ENCODE assay signal across 14 cellular contexts in the genomic region with DNA sequence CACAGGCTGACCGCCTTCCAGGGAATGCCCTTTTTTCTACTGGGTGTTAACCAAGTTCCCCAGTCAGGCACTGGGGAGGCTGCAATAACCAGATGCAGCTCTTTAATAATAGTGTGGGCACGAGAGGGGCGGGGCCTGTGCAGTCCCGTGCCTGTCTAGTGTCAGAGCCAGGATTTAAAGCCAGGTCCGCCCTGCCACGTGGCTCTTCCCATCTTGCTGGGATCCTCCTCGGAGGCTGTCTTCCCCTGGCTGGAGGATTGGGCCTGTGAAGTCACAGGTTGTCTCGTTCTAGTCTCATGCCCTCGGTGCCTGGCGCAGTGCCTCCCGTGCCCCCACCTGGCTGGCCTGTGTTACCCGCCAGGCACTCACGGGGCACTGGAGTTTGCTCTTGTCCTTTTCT. TPM values are rescaled to one million over a fixed set of nuclear protein-coding genes. Genes with fewer than 3 reads are reported as not detected.
A peak's percentile ranks its signal among the peaks of the same experiment; 100 is the strongest.
DNase-seq lines count a peak whose midpoint lies in the region; ATAC-seq and TF ChIP-seq lines count a peak whose summit lies in the region.
"Had no signal": no experiment of that assay in that cellular context is flagged by ENCODE, and none has a peak within 500 bp of the region (broad histone marks: within the 10 kb centered on the region; RNA-seq: fewer than 3 reads in every experiment).

No MANE protein-coding gene starts in this region.

- peaks cover 3% of the 10 kb centered on the region for H3K27me3 Mint-ChIP-seq in brain
- H3K27me3 Mint-ChIP-seq in T-helper 17 cell: no peaks in the 10 kb centered on the region
- H3K27me3 Mint-ChIP-seq: activated naive CD8-positive, alpha-beta T cell had no signal

- H3K4me1 ChIP-seq in rectal smooth muscle tissue (ENCODE audit: control insufficient read depth, insufficient read depth, low read length): peaks cover 44% of the 10 kb centered on the region
- H3K4me1 ChIP-seq: HAP-1 had no signal

- H3K4me3 ChIP-seq in AG10803 (ENCODE audit: low read length): no peak overlapping the region
- no peak overlapping the region for H3K4me3 ChIP-seq in rectal smooth muscle tissue (ENCODE audit: low read length)
- H3K4me3 ChIP-seq: HAP-1, lung had no signal

- H3K4me3 Mint-ChIP-seq in brain (no peak overlapping the region), T-helper 17 cell (no peak overlapping the region)
- H3K4me3 Mint-ChIP-seq: activated naive CD8-positive, alpha-beta T cell had no signal

- no peaks in the 10 kb centered on the region for H3K9me3 ChIP-seq in T-helper 17 cell (ENCODE audit: control insufficient read depth, low read length, poor library complexity, severe bottlenecking)
- H3K9me3 ChIP-seq: HAP-1 had no signal

- TF ChIP-seq CTCF in AG10803 (conservative IDR thresholded peaks at IDR 0.05; ENCODE audit: low read length) (no peak), brain (conservative IDR thresholded peaks at IDR 0.05) (no peak)

- no peaks in the 10 kb centered on the region for H3K9me3 Mint-ChIP-seq in brain

- H3K27me3 ChIP-seq in layer of hippocampus (ENCODE audit: control insufficient read depth, insufficient read depth, low read length): no peaks in the 10 kb centered on the region
- H3K27me3 ChIP-seq in rectal smooth muscle tissue (ENCODE audit: control insufficient read depth, insufficient read depth, low read length): no peaks in the 10 kb centered on the region

- H3K36me3 Mint-ChIP-seq in brain: peaks cover 37% of the 10 kb centered on the region
- peaks cover 7% of the 10 kb centered on the region for H3K36me3 Mint-ChIP-seq in T-helper 17 cell (ENCODE audit: low read depth)

- H3K4me1 Mint-ChIP-seq in brain (peaks cover 72% of the 10 kb centered on the region), T-helper 17 cell (peaks cover 11% of the 10 kb centered on the region)

- H3K27ac Mint-ChIP-seq in brain (peak overlapping the region in 4 of 5 experiments; percentile 28 to 88 (median 70)), T-helper 17 cell (no peak overlapping the region)
- H3K27ac Mint-ChIP-seq: activated naive CD8-positive, alpha-beta T cell had no signal

- peak; percentile 69 for DNase-seq in AG10803 (ENCODE audit: low read depth)
- no peak for DNase-seq in effector CD8-positive, alpha-beta T cell (lab: John Stamatoyannopoulos, UW)
- DNase-seq in T-helper 17 cell: no peak
- no peak for DNase-seq in KG1 (lab: John Stamatoyannopoulos, UW)
- no peak for DNase-seq in GOT3 (lab: John Stamatoyannopoulos, UW)
- DNase-seq: DND-41, glutamatergic neuron, NCI-H1105 had no signal

- no peak overlapping the region for H3K9ac ChIP-seq in rectal smooth muscle tissue (ENCODE audit: low read length)

- H3K27ac ChIP-seq in layer of hippocampus (ENCODE audit: low read depth, low read length): peak overlapping the region; percentile 81
- peak overlapping the region; percentile 97 for H3K27ac ChIP-seq in rectal smooth muscle tissue (ENCODE audit: low read depth, low read length)

- H3K36me3 ChIP-seq in rectal smooth muscle tissue (ENCODE audit: control insufficient read depth, insufficient read depth, low read length): peaks cover 2% of the 10 kb centered on the region

- ATAC-seq in T-helper 17 cell: no peak

RNA-seq across cellular contexts. Expression of a gene that starts 25.2 kb away (rescaled TPM):
- 38.3 TPM for polyA plus RNA-seq in brain (ENCODE audit: insufficient read depth, low read depth, low replicate concordance)
- 10 to 100 TPM; 21.7 to 27.0 TPM for total RNA-seq in T-helper 17 cell

RNA-seq across cellular contexts. Expression of a gene that starts 54.2 kb away (rescaled TPM):
- 109 TPM for polyA plus RNA-seq in brain (ENCODE audit: insufficient read depth, low read depth, low replicate concordance)
- 10 to 100 TPM; 48.7 to 51.0 TPM for total RNA-seq in T-helper 17 cell
